Comparison of ENCODE assay signal across 21 cellular contexts in genomic region chr9:107224252-107224651, GRCh38. TPM values are rescaled to one million over a fixed set of nuclear protein-coding genes. Genes with fewer than 3 reads are reported as not detected.
A peak's percentile ranks its signal among the peaks of the same experiment; 100 is the strongest.
DNase-seq lines count a peak whose midpoint lies in the region; ATAC-seq and TF ChIP-seq lines count a peak whose summit lies in the region.
"Had no signal": no experiment of that assay in that cellular context is flagged by ENCODE, and none has a peak within 500 bp of the region (broad histone marks: within the 10 kb centered on the region; RNA-seq: fewer than 3 reads in every experiment).

No MANE protein-coding gene starts in this region.

- BruUV-seq in PC-3 (replicated peaks; lab: Mats Ljungman, UMichigan) = no TSS peak

- H3K36me3 ChIP-seq in PC-3 (ENCODE audit: low read depth, low read length) (no peaks in the 10 kb centered on the region), thyroid gland (no peaks in the 10 kb centered on the region), psoas muscle (ENCODE audit: insufficient read depth in 1 of 2, low read depth in 1 of 2) (no peaks in the 10 kb centered on the region), tibial artery (no peaks in the 10 kb centered on the region)
- H3K36me3 ChIP-seq: BLaER1 had no signal

- CTCF ChIA-PET in PC-3 (lab: Charles Lee) = no interaction called here

- ATAC-seq in PC-3 = peak; percentile 82
- ATAC-seq in psoas muscle = no peak
- ATAC-seq: T-cell had no signal

- no peaks in the 10 kb centered on the region for H3K9me3 ChIP-seq in PC-3 (ENCODE audit: low read length)
- no peaks in the 10 kb centered on the region for H3K9me3 ChIP-seq in thyroid gland
- H3K9me3 ChIP-seq in psoas muscle = no peaks in the 10 kb centered on the region
- H3K9me3 ChIP-seq in tibial artery = no peaks in the 10 kb centered on the region
- H3K9me3 ChIP-seq: BLaER1 had no signal

- H3K4me1 ChIP-seq in PC-3 (ENCODE audit: insufficient read depth, low read length) (peaks cover 6% of the 10 kb centered on the region; the same call in 1 of the 2 replicates), thyroid gland (no peaks in the 10 kb centered on the region), psoas muscle (no peaks in the 10 kb centered on the region), tibial artery (no peaks in the 10 kb centered on the region)
- H3K4me1 ChIP-seq: BLaER1 had no signal

- POLR2A ChIA-PET in PC-3 (lab: Charles Lee; ENCODE audit: unreplicated experiment) = no interaction called here

- no peak overlapping the region for H3K4me3 ChIP-seq in PC-3 (ENCODE audit: low read length)
- no peak overlapping the region for H3K4me3 ChIP-seq in thyroid gland (replicated peaks in 1 of 3)
- H3K4me3 ChIP-seq in psoas muscle = no peak overlapping the region
- no peak overlapping the region for H3K4me3 ChIP-seq in tibial artery
- H3K4me3 ChIP-seq: BLaER1 had no signal

- DNase-seq in NCI-H2029 treated with DMSO at 0.1 percent for 48 hours (lab: John Stamatoyannopoulos, UW) = peak; percentile 26
- DNase-seq in NCI-H2029 (lab: John Stamatoyannopoulos, UW) = no peak
- DNase-seq in NCI-H69 (lab: John Stamatoyannopoulos, UW) = peak; percentile 32
- DNase-seq in PC-3 = peak; percentile 55
- no peak for DNase-seq in thyroid gland
- no peak for DNase-seq in psoas muscle
- no peak for DNase-seq in tibial artery
- DNase-seq: CD4-positive, alpha-beta memory T cell; COR-L47; DMS79; EL; GF-D8; HCEC 1CT; KBM-7; MM.1S; NCI-H187; NCI-H2107; NCI-H446; NCI-H524 treated with DMSO at 0.1 percent for 48 hours; T-cell had no signal

- H3K4me2 ChIP-seq in PC-3 (ENCODE audit: low read length) = peak overlapping the region; percentile 35
- H3K4me2 ChIP-seq: BLaER1 had no signal

- H3K27me3 ChIP-seq in PC-3 (ENCODE audit: low read length) = no peaks in the 10 kb centered on the region
- H3K27me3 ChIP-seq in thyroid gland = no peaks in the 10 kb centered on the region
- no peaks in the 10 kb centered on the region for H3K27me3 ChIP-seq in psoas muscle (ENCODE audit: insufficient read depth in 3 of 3, low read length in 2 of 3)
- peaks cover 0 to 4% of the 10 kb centered on the region in 2 donors for H3K27me3 ChIP-seq in tibial artery
- H3K27me3 ChIP-seq: BLaER1 had no signal

- TF ChIP-seq CTCF in PC-3 (conservative IDR thresholded peaks at IDR 0.05; ENCODE audit: low read depth, low read length) (no peak), thyroid gland (IDR thresholded peaks at IDR 0.05) (no peak), psoas muscle (IDR thresholded peaks at IDR 0.05) (no peak), tibial artery (IDR thresholded peaks at IDR 0.05) (no peak)

- intact Hi-C loops in PC-3 (cut with micrococcal nuclease) (no loop called here), thyroid gland (cut with DNase I) (no loop called here), psoas muscle (cut with DNase I) (no loop called here), tibial artery (cut with DNase I; ENCODE audit: low total_unique reads) (no loop called here)

- WGBS in thyroid gland, 2 donors = 81 to 87% methylated on average over 2 of the region's 2 CpGs
- 63 to 81% (median 70%) methylated on average over 2 of the region's 2 CpGs for WGBS in psoas muscle, 3 donors

- H2AFZ ChIP-seq in PC-3 (ENCODE audit: low read length) = no peak overlapping the region

- no peaks in the 10 kb centered on the region for H3F3A ChIP-seq in PC-3 (ENCODE audit: low read length, unreplicated experiment)

- H3K27ac ChIP-seq in PC-3 (ENCODE audit: low read length) (no peak overlapping the region), thyroid gland (no peak overlapping the region), psoas muscle (no peak overlapping the region), tibial artery (no peak overlapping the region)
- H3K27ac ChIP-seq: BLaER1 had no signal

- H3K9ac ChIP-seq in PC-3 (ENCODE audit: low read length) = no peak overlapping the region
- H3K9ac ChIP-seq: BLaER1 had no signal

- no peaks in the 10 kb centered on the region for H3K79me2 ChIP-seq in PC-3 (ENCODE audit: low read length)

- no peaks in the 10 kb centered on the region for H4K20me1 ChIP-seq in PC-3 (ENCODE audit: low read length)
- H4K20me1 ChIP-seq: BLaER1 had no signal

- TF ChIP-seq POLR2A in thyroid gland (IDR thresholded peaks at IDR 0.05) = no peak

- H3K9me2 ChIP-seq in PC-3 (replicated peaks; ENCODE audit: low read length) = no peaks in the 10 kb centered on the region

RNA-seq across cellular contexts. Expression of gene RAD23B, which starts 58.8 kb away (rescaled TPM):
- total RNA-seq in PC-3 (2014; rRNA removed) (67.9 and 74.6 TPM in 2 replicates), thyroid gland (10 to 100 TPM; 68.6 to 85.7 (median 81.0) TPM), psoas muscle (100 to 1,000 TPM; 175 to 258 (median 233) TPM)
- 100 to 1,000 TPM; 126 to 283 (median 135) TPM for polyA plus RNA-seq in psoas muscle

Comparison
In these comparisons a context has a peak if more than half of its experiments do, and no peak if none do; other contexts are left out.
1. DNase-seq: peak in NCI-H2029 treated with DMSO at 0.1 percent for 48 hours (single experiment), NCI-H69 (single experiment) and PC-3 (single experiment); none in NCI-H2029 (single experiment), thyroid gland (0 of 2), psoas muscle (0 of 2) and tibial artery (0 of 2).